1 cellular context compared by ENCODE assay signal in the genomic region with DNA sequence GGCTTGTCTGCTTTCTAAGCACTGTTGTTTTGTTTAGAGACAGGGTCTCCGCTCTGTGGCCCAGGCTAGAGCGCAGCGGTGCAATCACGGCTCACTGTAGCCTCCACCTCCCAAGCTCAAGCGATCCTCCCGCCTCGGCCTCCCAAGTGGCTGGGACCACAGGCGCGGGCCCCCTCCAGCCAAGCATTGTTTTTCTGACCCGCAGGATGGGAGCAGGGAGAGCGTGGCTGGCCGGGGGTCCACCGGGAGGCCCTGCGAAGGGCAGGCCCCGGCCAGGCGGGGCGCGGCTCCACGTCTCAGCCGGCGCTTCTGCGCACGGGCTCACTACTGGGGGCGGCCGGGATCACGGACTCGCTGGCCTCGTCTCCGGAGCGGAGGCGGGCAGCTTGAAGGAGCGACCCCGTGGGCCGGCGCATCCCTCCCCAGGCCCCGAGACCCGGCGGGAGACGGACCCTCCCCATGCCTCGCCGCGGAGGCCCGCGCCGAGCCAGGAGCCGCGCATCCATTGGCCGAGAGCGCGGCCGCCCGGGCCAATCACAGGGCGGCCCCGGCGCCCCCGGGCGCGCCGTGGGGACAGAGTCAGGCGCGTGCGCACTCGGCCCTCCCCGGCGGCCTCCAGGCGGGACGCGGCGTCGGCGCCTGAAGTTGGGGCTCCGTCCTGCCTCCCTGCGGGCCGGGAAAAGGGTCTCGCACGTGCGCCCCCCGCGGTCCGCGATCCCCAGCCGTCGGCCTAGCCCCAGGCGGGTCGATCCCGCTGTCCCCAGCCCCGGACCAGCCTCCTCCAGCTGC.
TF ChIP-seq lines count a peak whose summit lies in the region.

No MANE protein-coding gene starts in this region.

TF ChIP-seq in HepG2, 621 proteins besides CTCF, POLR2A, EP300 and RAD21 (continued from another document and continues in another):
- TF ChIP-seq, protein P1, sequence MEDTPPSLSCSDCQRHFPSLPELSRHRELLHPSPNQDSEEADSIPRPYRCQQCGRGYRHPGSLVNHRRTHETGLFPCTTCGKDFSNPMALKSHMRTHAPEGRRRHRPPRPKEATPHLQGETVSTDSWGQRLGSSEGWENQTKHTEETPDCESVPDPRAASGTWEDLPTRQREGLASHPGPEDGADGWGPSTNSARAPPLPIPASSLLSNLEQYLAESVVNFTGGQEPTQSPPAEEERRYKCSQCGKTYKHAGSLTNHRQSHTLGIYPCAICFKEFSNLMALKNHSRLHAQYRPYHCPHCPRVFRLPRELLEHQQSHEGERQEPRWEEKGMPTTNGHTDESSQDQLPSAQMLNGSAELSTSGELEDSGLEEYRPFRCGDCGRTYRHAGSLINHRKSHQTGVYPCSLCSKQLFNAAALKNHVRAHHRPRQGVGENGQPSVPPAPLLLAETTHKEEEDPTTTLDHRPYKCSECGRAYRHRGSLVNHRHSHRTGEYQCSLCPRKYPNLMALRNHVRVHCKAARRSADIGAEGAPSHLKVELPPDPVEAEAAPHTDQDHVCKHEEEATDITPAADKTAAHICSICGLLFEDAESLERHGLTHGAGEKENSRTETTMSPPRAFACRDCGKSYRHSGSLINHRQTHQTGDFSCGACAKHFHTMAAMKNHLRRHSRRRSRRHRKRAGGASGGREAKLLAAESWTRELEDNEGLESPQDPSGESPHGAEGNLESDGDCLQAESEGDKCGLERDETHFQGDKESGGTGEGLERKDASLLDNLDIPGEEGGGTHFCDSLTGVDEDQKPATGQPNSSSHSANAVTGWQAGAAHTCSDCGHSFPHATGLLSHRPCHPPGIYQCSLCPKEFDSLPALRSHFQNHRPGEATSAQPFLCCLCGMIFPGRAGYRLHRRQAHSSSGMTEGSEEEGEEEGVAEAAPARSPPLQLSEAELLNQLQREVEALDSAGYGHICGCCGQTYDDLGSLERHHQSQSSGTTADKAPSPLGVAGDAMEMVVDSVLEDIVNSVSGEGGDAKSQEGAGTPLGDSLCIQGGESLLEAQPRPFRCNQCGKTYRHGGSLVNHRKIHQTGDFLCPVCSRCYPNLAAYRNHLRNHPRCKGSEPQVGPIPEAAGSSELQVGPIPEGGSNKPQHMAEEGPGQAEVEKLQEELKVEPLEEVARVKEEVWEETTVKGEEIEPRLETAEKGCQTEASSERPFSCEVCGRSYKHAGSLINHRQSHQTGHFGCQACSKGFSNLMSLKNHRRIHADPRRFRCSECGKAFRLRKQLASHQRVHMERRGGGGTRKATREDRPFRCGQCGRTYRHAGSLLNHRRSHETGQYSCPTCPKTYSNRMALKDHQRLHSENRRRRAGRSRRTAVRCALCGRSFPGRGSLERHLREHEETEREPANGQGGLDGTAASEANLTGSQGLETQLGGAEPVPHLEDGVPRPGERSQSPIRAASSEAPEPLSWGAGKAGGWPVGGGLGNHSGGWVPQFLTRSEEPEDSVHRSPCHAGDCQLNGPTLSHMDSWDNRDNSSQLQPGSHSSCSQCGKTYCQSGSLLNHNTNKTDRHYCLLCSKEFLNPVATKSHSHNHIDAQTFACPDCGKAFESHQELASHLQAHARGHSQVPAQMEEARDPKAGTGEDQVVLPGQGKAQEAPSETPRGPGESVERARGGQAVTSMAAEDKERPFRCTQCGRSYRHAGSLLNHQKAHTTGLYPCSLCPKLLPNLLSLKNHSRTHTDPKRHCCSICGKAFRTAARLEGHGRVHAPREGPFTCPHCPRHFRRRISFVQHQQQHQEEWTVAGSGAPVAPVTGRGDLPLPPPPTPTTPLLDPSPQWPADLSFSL (CRISPR knock-in tag; IDR thresholded peaks at IDR 0.05): no peak
- TF ChIP-seq ZFX (CRISPR knock-in tag; IDR thresholded peaks at IDR 0.05; ENCODE audit: low read depth): peak; percentile 72
- TF ChIP-seq, protein P2, sequence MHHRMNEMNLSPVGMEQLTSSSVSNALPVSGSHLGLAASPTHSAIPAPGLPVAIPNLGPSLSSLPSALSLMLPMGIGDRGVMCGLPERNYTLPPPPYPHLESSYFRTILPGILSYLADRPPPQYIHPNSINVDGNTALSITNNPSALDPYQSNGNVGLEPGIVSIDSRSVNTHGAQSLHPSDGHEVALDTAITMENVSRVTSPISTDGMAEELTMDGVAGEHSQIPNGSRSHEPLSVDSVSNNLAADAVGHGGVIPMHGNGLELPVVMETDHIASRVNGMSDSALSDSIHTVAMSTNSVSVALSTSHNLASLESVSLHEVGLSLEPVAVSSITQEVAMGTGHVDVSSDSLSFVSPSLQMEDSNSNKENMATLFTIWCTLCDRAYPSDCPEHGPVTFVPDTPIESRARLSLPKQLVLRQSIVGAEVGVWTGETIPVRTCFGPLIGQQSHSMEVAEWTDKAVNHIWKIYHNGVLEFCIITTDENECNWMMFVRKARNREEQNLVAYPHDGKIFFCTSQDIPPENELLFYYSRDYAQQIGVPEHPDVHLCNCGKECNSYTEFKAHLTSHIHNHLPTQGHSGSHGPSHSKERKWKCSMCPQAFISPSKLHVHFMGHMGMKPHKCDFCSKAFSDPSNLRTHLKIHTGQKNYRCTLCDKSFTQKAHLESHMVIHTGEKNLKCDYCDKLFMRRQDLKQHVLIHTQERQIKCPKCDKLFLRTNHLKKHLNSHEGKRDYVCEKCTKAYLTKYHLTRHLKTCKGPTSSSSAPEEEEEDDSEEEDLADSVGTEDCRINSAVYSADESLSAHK (CRISPR knock-in tag; IDR thresholded peaks at IDR 0.05; ENCODE audit: borderline replicate concordance): no peak
- TF ChIP-seq SOX6 (IDR thresholded peaks at IDR 0.05): no peak
- TF ChIP-seq SOX6 (CRISPR knock-in tag; IDR thresholded peaks at IDR 0.05): no peak
- TF ChIP-seq, protein P3, sequence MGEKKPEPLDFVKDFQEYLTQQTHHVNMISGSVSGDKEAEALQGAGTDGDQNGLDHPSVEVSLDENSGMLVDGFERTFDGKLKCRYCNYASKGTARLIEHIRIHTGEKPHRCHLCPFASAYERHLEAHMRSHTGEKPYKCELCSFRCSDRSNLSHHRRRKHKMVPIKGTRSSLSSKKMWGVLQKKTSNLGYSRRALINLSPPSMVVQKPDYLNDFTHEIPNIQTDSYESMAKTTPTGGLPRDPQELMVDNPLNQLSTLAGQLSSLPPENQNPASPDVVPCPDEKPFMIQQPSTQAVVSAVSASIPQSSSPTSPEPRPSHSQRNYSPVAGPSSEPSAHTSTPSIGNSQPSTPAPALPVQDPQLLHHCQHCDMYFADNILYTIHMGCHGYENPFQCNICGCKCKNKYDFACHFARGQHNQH (CRISPR knock-in tag; IDR thresholded peaks at IDR 0.05): peak; percentile 49; the same call in 1 of the 2 replicates
- TF ChIP-seq ZNF33B (CRISPR knock-in tag; IDR thresholded peaks at IDR 0.05): peak; percentile 84; the same call in 1 of the 2 replicates
- TF ChIP-seq, protein P4, sequence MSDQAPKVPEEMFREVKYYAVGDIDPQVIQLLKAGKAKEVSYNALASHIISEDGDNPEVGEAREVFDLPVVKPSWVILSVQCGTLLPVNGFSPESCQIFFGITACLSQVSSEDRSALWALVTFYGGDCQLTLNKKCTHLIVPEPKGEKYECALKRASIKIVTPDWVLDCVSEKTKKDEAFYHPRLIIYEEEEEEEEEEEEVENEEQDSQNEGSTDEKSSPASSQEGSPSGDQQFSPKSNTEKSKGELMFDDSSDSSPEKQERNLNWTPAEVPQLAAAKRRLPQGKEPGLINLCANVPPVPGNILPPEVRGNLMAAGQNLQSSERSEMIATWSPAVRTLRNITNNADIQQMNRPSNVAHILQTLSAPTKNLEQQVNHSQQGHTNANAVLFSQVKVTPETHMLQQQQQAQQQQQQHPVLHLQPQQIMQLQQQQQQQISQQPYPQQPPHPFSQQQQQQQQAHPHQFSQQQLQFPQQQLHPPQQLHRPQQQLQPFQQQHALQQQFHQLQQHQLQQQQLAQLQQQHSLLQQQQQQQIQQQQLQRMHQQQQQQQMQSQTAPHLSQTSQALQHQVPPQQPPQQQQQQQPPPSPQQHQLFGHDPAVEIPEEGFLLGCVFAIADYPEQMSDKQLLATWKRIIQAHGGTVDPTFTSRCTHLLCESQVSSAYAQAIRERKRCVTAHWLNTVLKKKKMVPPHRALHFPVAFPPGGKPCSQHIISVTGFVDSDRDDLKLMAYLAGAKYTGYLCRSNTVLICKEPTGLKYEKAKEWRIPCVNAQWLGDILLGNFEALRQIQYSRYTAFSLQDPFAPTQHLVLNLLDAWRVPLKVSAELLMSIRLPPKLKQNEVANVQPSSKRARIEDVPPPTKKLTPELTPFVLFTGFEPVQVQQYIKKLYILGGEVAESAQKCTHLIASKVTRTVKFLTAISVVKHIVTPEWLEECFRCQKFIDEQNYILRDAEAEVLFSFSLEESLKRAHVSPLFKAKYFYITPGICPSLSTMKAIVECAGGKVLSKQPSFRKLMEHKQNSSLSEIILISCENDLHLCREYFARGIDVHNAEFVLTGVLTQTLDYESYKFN (CRISPR knock-in tag; conservative IDR thresholded peaks at IDR 0.05): no peak
- TF ChIP-seq, protein P5, sequence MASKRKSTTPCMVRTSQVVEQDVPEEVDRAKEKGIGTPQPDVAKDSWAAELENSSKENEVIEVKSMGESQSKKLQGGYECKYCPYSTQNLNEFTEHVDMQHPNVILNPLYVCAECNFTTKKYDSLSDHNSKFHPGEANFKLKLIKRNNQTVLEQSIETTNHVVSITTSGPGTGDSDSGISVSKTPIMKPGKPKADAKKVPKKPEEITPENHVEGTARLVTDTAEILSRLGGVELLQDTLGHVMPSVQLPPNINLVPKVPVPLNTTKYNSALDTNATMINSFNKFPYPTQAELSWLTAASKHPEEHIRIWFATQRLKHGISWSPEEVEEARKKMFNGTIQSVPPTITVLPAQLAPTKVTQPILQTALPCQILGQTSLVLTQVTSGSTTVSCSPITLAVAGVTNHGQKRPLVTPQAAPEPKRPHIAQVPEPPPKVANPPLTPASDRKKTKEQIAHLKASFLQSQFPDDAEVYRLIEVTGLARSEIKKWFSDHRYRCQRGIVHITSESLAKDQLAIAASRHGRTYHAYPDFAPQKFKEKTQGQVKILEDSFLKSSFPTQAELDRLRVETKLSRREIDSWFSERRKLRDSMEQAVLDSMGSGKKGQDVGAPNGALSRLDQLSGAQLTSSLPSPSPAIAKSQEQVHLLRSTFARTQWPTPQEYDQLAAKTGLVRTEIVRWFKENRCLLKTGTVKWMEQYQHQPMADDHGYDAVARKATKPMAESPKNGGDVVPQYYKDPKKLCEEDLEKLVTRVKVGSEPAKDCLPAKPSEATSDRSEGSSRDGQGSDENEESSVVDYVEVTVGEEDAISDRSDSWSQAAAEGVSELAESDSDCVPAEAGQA (IDR thresholded peaks at IDR 0.05; ENCODE audit: low read depth): no peak
- TF ChIP-seq, protein P5 (CRISPR knock-in tag; IDR thresholded peaks at IDR 0.05; ENCODE audit: borderline replicate concordance): peak; percentile 89
- TF ChIP-seq, protein P6, sequence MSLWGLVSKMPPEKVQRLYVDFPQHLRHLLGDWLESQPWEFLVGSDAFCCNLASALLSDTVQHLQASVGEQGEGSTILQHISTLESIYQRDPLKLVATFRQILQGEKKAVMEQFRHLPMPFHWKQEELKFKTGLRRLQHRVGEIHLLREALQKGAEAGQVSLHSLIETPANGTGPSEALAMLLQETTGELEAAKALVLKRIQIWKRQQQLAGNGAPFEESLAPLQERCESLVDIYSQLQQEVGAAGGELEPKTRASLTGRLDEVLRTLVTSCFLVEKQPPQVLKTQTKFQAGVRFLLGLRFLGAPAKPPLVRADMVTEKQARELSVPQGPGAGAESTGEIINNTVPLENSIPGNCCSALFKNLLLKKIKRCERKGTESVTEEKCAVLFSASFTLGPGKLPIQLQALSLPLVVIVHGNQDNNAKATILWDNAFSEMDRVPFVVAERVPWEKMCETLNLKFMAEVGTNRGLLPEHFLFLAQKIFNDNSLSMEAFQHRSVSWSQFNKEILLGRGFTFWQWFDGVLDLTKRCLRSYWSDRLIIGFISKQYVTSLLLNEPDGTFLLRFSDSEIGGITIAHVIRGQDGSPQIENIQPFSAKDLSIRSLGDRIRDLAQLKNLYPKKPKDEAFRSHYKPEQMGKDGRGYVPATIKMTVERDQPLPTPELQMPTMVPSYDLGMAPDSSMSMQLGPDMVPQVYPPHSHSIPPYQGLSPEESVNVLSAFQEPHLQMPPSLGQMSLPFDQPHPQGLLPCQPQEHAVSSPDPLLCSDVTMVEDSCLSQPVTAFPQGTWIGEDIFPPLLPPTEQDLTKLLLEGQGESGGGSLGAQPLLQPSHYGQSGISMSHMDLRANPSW (CRISPR knock-in tag; IDR thresholded peaks at IDR 0.05; ENCODE audit: borderline replicate concordance): no peak
- TF ChIP-seq, protein P7, sequence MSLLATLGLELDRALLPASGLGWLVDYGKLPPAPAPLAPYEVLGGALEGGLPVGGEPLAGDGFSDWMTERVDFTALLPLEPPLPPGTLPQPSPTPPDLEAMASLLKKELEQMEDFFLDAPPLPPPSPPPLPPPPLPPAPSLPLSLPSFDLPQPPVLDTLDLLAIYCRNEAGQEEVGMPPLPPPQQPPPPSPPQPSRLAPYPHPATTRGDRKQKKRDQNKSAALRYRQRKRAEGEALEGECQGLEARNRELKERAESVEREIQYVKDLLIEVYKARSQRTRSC (CRISPR knock-in tag; IDR thresholded peaks at IDR 0.05; ENCODE audit: low read depth): no peak
- no peak for TF ChIP-seq CEBPG (CRISPR knock-in tag; IDR thresholded peaks at IDR 0.05)
- peak; percentile 22 for TF ChIP-seq SKI (IDR thresholded peaks at IDR 0.05; ENCODE audit: partially characterized antibody)
- TF ChIP-seq NBN (conservative IDR thresholded peaks at IDR 0.05): no peak
- TF ChIP-seq PCBP1 (IDR thresholded peaks at IDR 0.05; ENCODE audit: borderline replicate concordance, low read depth, low read length): no peak
- TF ChIP-seq KDM6A (CRISPR knock-in tag; IDR thresholded peaks at IDR 0.05; ENCODE audit: low read depth): no peak
- no peak for TF ChIP-seq PHF5A (CRISPR knock-in tag; IDR thresholded peaks at IDR 0.05; ENCODE audit: low read depth, unreplicated experiment)
- TF ChIP-seq, protein P8, sequence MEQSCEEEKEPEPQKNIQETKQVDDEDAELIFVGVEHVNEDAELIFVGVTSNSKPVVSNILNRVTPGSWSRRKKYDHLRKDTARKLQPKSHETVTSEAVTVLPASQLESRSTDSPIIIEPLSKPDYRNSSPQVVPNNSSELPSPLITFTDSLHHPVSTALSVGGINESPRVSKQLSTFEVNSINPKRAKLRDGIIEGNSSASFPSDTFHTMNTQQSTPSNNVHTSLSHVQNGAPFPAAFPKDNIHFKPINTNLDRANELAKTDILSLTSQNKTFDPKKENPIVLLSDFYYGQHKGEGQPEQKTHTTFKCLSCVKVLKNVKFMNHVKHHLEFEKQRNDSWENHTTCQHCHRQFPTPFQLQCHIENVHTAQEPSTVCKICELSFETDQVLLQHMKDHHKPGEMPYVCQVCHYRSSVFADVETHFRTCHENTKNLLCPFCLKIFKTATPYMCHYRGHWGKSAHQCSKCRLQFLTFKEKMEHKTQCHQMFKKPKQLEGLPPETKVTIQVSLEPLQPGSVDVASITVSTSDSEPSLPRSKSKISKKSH (CRISPR knock-in tag; IDR thresholded peaks at IDR 0.05; ENCODE audit: borderline replicate concordance): no peak; the same call in none of the 2 replicates
